Comparison of ENCODE assay signal across 5 cellular contexts in genomic region chr16:19412055-19412454, GRCh38. TPM values are rescaled to one million over a fixed set of nuclear protein-coding genes. Genes with fewer than 3 reads are reported as not detected.
"Had no signal": no experiment of that assay in that cellular context is flagged by ENCODE, and none has a peak within 500 bp of the region (broad histone marks: within the 10 kb centered on the region; RNA-seq: fewer than 3 reads in every experiment).

No MANE protein-coding gene starts in this region.

RNA-seq across cellular contexts. Expression of gene TMC5, which starts 5.6 kb away (rescaled TPM):
- total RNA-seq: left ventricle myocardium superior; naive thymus-derived CD8-positive, alpha-beta T cell; neural crest cell; psoas muscle; tibial nerve had no signal
- polyA plus RNA-seq: naive thymus-derived CD8-positive, alpha-beta T cell had no signal
